ENCODE assay signal across 9 cellular contexts in the genomic region with DNA sequence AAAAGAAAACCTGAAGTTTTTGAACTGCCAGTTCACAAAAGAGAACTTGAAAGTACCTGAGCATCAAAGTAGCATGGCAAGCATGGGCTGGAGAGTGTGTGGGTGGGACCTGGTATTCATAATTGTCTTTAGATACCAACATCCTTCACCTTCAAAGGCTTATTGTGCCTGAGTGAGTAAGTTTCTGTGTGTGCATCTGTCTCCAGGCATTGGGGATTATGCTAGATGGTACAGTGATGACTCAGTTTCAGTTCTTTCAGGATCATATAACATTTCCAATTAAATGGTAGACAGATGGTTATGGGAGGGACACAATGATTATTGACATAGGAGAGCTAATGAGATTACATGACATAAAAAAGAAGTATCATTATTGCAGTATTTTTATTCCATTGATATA.
DNase-seq lines count a peak whose midpoint lies in the region; ATAC-seq and TF ChIP-seq lines count a peak whose summit lies in the region.
"Had no signal": no experiment of that assay in that cellular context is flagged by ENCODE, and none has a peak within 500 bp of the region (broad histone marks: within the 10 kb centered on the region; RNA-seq: fewer than 3 reads in every experiment).

No MANE protein-coding gene starts in this region.

- H3K4me3 ChIP-seq in mucosa of descending colon (no peak overlapping the region), esophagus squamous epithelium (no peak overlapping the region)

- TF ChIP-seq POLR2A in esophagus squamous epithelium (IDR thresholded peaks at IDR 0.05) = no peak

- intact Hi-C loops in mucosa of descending colon (cut with DNase I, micrococcal nuclease) (no loop called here), esophagus squamous epithelium (cut with DNase I) (no loop called here)

- peak; percentile 42 for DNase-seq in AG20443 (ENCODE audit: low spot score)
- peak; percentile 35 to 54 for DNase-seq in activated CD4-positive, alpha-beta T cell treated with anti-CD3 and anti-CD28 coated beads, Interleukin-2, amount 50 U/mL, for 4 hours
- DNase-seq in mucosa of descending colon = no peak
- no peak for DNase-seq in SIG-M5 (lab: John Stamatoyannopoulos, UW)
- no peak for DNase-seq in esophagus squamous epithelium (lab: John Stamatoyannopoulos, UW)

- no peaks in the 10 kb centered on the region for H3K36me3 ChIP-seq in mucosa of descending colon (ENCODE audit: low read depth)
- peaks cover 3 to 20% (median 9%) of the 10 kb centered on the region in 3 donors for H3K36me3 ChIP-seq in esophagus squamous epithelium

- ATAC-seq in HG02798 (IDR thresholded peaks at IDR 0.05; ENCODE audit: poor library complexity, unreplicated experiment) (peak; percentile 58), mucosa of descending colon (peak; percentile 75), HG02970 (IDR thresholded peaks at IDR 0.05; ENCODE audit: low FRiP score, unreplicated experiment) (no peak), HG02763 (IDR thresholded peaks at IDR 0.05; ENCODE audit: unreplicated experiment) (no peak)
- ATAC-seq: Panc1 had no signal

- no peaks in the 10 kb centered on the region for H3K27me3 ChIP-seq in esophagus squamous epithelium

- no peak for TF ChIP-seq CTCF in mucosa of descending colon (IDR thresholded peaks at IDR 0.05)
- TF ChIP-seq CTCF in esophagus squamous epithelium (IDR thresholded peaks at IDR 0.05) = no peak

- no peaks in the 10 kb centered on the region for H3K4me1 ChIP-seq in mucosa of descending colon (ENCODE audit: low read depth)
- H3K4me1 ChIP-seq in esophagus squamous epithelium = peaks cover 0 to 33% (median 9%) of the 10 kb centered on the region in 3 donors

- no peak overlapping the region for H3K27ac ChIP-seq in esophagus squamous epithelium

- H3K9me3 ChIP-seq in mucosa of descending colon (no peaks in the 10 kb centered on the region), esophagus squamous epithelium (no peaks in the 10 kb centered on the region)

Comparison
In these comparisons a context has a peak if more than half of its experiments do, and no peak if none do; other contexts are left out.
1. DNase-seq: peak in AG20443 (single experiment) and activated CD4-positive, alpha-beta T cell treated with anti-CD3 and anti-CD28 coated beads, Interleukin-2, amount 50 U/mL, for 4 hours (2 of 2); none in mucosa of descending colon (0 of 3), SIG-M5 (single experiment) and esophagus squamous epithelium (single experiment).
2. ATAC-seq: peak in HG02798 (single experiment) and mucosa of descending colon (single experiment); none in HG02970 (single experiment) and HG02763 (single experiment).